Comparison of ENCODE assay signal across 9 cellular contexts in the genomic region with DNA sequence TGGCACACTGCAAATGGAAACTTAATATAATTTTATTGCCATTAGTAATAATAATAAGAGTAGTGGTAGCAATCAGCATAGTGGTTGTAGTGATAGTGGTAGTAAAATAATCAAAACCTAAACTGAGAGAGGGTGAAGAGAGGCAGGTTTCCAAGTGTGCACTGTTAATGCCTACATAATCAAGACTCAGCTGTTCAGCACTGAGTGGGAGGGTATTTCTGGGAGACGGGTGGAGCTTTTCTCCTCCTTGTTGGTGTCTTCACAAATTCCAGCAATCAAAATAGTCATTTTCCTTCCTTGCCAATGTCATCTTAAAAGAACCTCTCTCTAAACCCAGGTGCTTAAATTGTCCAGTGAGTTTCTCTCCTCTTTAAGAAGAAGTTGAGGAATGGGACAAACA.
"Had no signal": no experiment of that assay in that cellular context is flagged by ENCODE, and none has a peak within 500 bp of the region (broad histone marks: within the 10 kb centered on the region; RNA-seq: fewer than 3 reads in every experiment).

No MANE protein-coding gene starts in this region.

- H2AFZ ChIP-seq: GM23248, GM23338 had no signal

- DNase-seq: GM23248, GOT3, H7, H9, HCEC 1CT, HFFc6 had no signal

- H3K9ac ChIP-seq: GM23248 had no signal

- H3K4me3 ChIP-seq: GM23248, GM23338, HAP-1 had no signal

- ATAC-seq: GM23338, HCT116 had no signal

- H3K9me3 ChIP-seq: HAP-1 had no signal

- H3K27ac ChIP-seq: GM23248 had no signal

- H3K36me3 ChIP-seq: HAP-1 had no signal

- H3K4me2 ChIP-seq: GM23338 had no signal

- H3K4me1 ChIP-seq: HAP-1 had no signal
